Comparison of ENCODE assay signal across 7 cellular contexts in the genomic region with DNA sequence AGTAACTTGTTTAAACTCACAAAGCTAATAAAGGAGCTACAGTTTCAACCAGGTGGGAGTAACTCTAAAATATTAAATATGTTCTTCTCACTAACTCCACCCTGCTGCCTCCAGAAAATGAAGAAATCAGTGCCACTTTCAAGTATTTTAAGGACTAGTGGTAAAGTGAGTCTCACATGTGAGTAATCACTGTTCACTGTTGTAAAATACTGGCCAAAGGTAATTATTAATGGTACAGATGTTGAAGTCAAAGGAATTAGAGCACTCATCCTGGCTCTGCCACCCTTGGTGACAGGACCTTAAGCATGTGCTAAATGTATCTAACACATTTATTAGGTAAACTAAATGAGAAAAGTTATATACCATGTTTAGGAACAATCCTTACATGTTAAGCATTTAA.
"Had no signal": no experiment of that assay in that cellular context is flagged by ENCODE, and none has a peak within 500 bp of the region (broad histone marks: within the 10 kb centered on the region; RNA-seq: fewer than 3 reads in every experiment).

No MANE protein-coding gene starts in this region.

- FAIRE-seq: H1 had no signal

- DNase-seq: GM23248, GOT3, H7, H9, HCEC 1CT, HFFc6 had no signal
